In the genomic region with DNA sequence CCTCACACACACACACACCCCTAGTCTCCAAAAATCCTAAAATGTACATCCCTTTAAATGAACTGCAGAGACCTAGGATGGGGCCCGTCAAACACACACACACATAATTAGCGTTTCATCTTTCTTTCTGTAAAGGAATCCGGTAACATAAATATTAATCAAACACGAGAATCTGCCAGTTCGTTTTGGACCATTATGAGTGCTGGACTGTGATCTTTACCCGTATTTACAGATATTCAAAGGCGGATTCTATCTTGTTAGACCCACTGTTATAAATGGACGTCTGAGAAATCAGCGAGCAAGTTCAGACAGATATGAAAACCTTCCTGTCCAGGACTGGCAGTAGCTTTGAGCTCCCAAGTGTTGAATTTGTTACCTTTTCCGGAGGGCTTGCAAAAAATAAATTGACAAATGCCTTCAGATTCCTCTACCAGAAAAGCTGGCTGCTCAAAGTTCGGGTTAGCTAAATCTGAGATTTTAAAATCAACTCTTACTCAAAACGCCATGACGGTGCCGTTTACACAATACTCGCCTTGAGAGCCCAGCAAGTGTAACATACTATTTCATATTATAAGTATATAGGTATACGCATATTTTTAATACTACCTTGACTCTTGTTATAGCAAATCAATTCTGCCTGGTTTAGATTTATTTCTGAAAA, we compare ENCODE assay signal across 13 cellular contexts.
DNase-seq lines count a peak whose midpoint lies in the region; ATAC-seq lines count a peak whose summit lies in the region.
"Had no signal": no experiment of that assay in that cellular context is flagged by ENCODE, and none has a peak within 500 bp of the region (broad histone marks: within the 10 kb centered on the region; RNA-seq: fewer than 3 reads in every experiment).

No MANE protein-coding gene starts in this region.

- peak overlapping the region; percentile 97 for H3K27ac ChIP-seq in HUES48 (ENCODE audit: low read depth, low read length)
- peak overlapping the region; percentile 68 for H3K27ac ChIP-seq in epithelial cell of prostate
- H3K27ac ChIP-seq in skin epidermis: peak overlapping the region in 20 of 21 experiments; percentile 20 to 99 (median 75)
- H3K27ac ChIP-seq: ascending aorta had no signal

- DNase-seq in T-helper 2 cell treated with Interferon-gamma antibody and Interleukin-4, amounts not matched to agents 5 μg/mL and 100 μg/mL, for 36 hours (ENCODE audit: low spot score): no peak
- DNase-seq in epithelial cell of prostate (ENCODE audit: low read depth, low spot score) (no peak), RPMI8226 (no peak), EL (no peak)
- DNase-seq: kidney; NCI-H187 treated with DMSO at 0.1 percent for 48 hours; stimulated activated CD4-positive, alpha-beta T cell treated with anti-CD3 and anti-CD28 coated beads, Interleukin-4, amount 100 ng/mL, for 4 hours; stimulated activated naive CD4-positive, alpha-beta T cell treated with Interleukin-2 at 50 U/mL for 16 hours; T1000 had no signal

- H3K9me3 ChIP-seq in HUES48 (ENCODE audit: control insufficient read depth, insufficient read depth, low read length): no peaks in the 10 kb centered on the region
- H3K9me3 ChIP-seq: ascending aorta had no signal

- no peaks in the 10 kb centered on the region for H3K9me3 Mint-ChIP-seq in T-helper 2 cell treated with Interferon-gamma antibody and Interleukin-4, amounts not matched to agents 5 μg/mL and 100 μg/mL, for 36 hours

- H3K4me3 Mint-ChIP-seq in T-helper 2 cell treated with Interferon-gamma antibody and Interleukin-4, amounts not matched to agents 5 μg/mL and 100 μg/mL, for 36 hours: peak overlapping the region; percentile 88

- peak overlapping the region; percentile 98 for H3K27ac Mint-ChIP-seq in T-helper 2 cell treated with Interferon-gamma antibody and Interleukin-4, amounts not matched to agents 5 μg/mL and 100 μg/mL, for 36 hours

- ATAC-seq in GM19467 (IDR thresholded peaks at IDR 0.05; ENCODE audit: unreplicated experiment): no peak

- peaks cover 59% of the 10 kb centered on the region for H3K36me3 Mint-ChIP-seq in T-helper 2 cell treated with Interferon-gamma antibody and Interleukin-4, amounts not matched to agents 5 μg/mL and 100 μg/mL, for 36 hours (ENCODE audit: low read depth)

- H3K27me3 ChIP-seq in HUES48 (ENCODE audit: control insufficient read depth, insufficient read depth, low read length): peaks cover 13% of the 10 kb centered on the region

- H3K27me3 Mint-ChIP-seq in T-helper 2 cell treated with Interferon-gamma antibody and Interleukin-4, amounts not matched to agents 5 μg/mL and 100 μg/mL, for 36 hours (ENCODE audit: low read depth): no peaks in the 10 kb centered on the region

- H3K9ac ChIP-seq in HUES48 (ENCODE audit: low read depth, low read length): peak overlapping the region; percentile 92

- peaks cover 82% of the 10 kb centered on the region for H3K4me1 Mint-ChIP-seq in T-helper 2 cell treated with Interferon-gamma antibody and Interleukin-4, amounts not matched to agents 5 μg/mL and 100 μg/mL, for 36 hours (ENCODE audit: low read depth)

- peaks cover 79% of the 10 kb centered on the region for H3K4me1 ChIP-seq in HUES48 (ENCODE audit: control insufficient read depth, insufficient read depth, low read length)
- H3K4me1 ChIP-seq: ascending aorta had no signal

- H3K4me3 ChIP-seq in HUES48 (ENCODE audit: low read depth, low read length) (peak overlapping the region; percentile 71), skin epidermis (peak overlapping the region in 2 of 7 experiments; percentile 5 to 22)
- H3K4me3 ChIP-seq: ascending aorta had no signal

- H3K36me3 ChIP-seq in HUES48 (ENCODE audit: control insufficient read depth, insufficient read depth, low read length): no peaks in the 10 kb centered on the region
- H3K36me3 ChIP-seq: ascending aorta had no signal
